In the genomic region with DNA sequence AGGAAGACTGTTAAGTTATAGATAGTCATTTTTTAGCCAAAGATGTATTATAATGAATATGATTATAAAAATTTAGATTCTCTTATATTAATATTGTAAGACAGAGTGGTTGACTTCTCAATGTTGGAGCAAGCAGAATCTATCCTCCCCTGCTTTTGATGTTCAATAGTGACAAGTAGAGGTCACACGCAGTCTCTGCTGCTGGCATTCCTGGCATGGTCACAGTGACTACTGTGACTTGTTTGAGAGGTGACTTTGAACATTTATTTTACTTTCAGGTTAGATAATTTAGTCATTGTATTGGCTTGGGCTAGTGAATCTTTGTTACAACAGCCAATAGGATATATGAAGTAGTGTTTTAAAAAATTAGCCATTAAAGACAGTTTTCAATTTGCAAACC, we compare ENCODE assay signal across 24 cellular contexts. TPM values are rescaled to one million over a fixed set of nuclear protein-coding genes. Genes with fewer than 3 reads are reported as not detected.
DNase-seq lines count a peak whose midpoint lies in the region; ATAC-seq and TF ChIP-seq lines count a peak whose summit lies in the region.
"Had no signal": no experiment of that assay in that cellular context is flagged by ENCODE, and none has a peak within 500 bp of the region (broad histone marks: within the 10 kb centered on the region; RNA-seq: fewer than 3 reads in every experiment).

No MANE protein-coding gene starts in this region.

- H3K9me3 ChIP-seq in IMR-90 (ENCODE audit: control insufficient read depth, insufficient read depth, low read length) = no peaks in the 10 kb centered on the region
- H3K9me3 ChIP-seq in left ventricle myocardium inferior (replicated peaks) = no peaks in the 10 kb centered on the region
- no peaks in the 10 kb centered on the region for H3K9me3 ChIP-seq in right lobe of liver
- peaks cover 0 to 5% (median 0%) of the 10 kb centered on the region in 8 donors for H3K9me3 ChIP-seq in spleen
- H3K9me3 ChIP-seq: BE2C, MG63 had no signal

- H4K8ac ChIP-seq in IMR-90 (ENCODE audit: low read depth in 2 of 2, low read length in 2 of 2) = peak overlapping the region in 1 of 2 experiments; percentile 24; a peak in 1 of 4 replicates

- no peak overlapping the region for H2AK9ac ChIP-seq in IMR-90 (replicated peaks; ENCODE audit: low read depth, low read length, poor library complexity)

- H2AFZ ChIP-seq in IMR-90 (replicated peaks; ENCODE audit: low read length, poor library complexity) = no peak overlapping the region

- CTCF ChIA-PET in IMR-90 (lab: Yijun Ruan, JAX) = no interaction called here

- in situ Hi-C loops in IMR-90 (cut with MboI; ENCODE audit: low sequenced_read_pairs) = no loop called here

- no peak overlapping the region for H3K23ac ChIP-seq in IMR-90 (ENCODE audit: low read depth, low read length)

- no peak for TF ChIP-seq CTCF in IMR-90 (conservative IDR thresholded peaks at IDR 0.05; ENCODE audit: low read depth, low read length)
- TF ChIP-seq CTCF in left ventricle myocardium inferior (IDR thresholded peaks at IDR 0.05; ENCODE audit: borderline replicate concordance) = no peak
- TF ChIP-seq CTCF in right lobe of liver (IDR thresholded peaks at IDR 0.05) = no peak
- TF ChIP-seq CTCF in spleen (IDR thresholded peaks at IDR 0.05 in 8 of 11, conservative IDR thresholded peaks at IDR 0.05 in 3 of 11) = no peak

- H3K4me2 ChIP-seq in IMR-90 (ENCODE audit: low read depth, low read length) = no peak overlapping the region

- H3K18ac ChIP-seq in IMR-90 (ENCODE audit: low read depth, low read length) = no peak overlapping the region

- intact Hi-C loops in IMR-90 (cut with micrococcal nuclease) (no loop called here), left ventricle myocardium inferior (cut with micrococcal nuclease) (no loop called here), right lobe of liver (cut with DNase I) (no loop called here), spleen (cut with DNase I; ENCODE audit: low total_unique reads) (no loop called here)

- no peak overlapping the region for H3K56ac ChIP-seq in IMR-90 (ENCODE audit: extremely low read depth, insufficient read depth, low read length)

- POLR2A ChIA-PET in IMR-90 (lab: Charles Lee; ENCODE audit: unreplicated experiment) = no interaction called here

- WGBS in IMR-90 (ENCODE audit: extremely low coverage in 2 of 2, insufficient read length in 1 of 2), 2 experiments = no CpG with 5 or more reads among the region's 1 CpG
- 36% methylated on average over 1 of the region's 1 CpG for WGBS in right lobe of liver (ENCODE audit: insufficient coverage, low coverage, low lambda C conversion rate, missing lambda C conversion rate)
- 76 to 93% (median 84%) methylated on average over 1 of the region's 1 CpG for WGBS in spleen, 5 donors

- no peak for DNase-seq in IMR-90
- peak; percentile 25 for DNase-seq in left ventricle myocardium inferior
- no peak for DNase-seq in right lobe of liver
- no peak for DNase-seq in spleen
- DNase-seq in retina = no peak
- DNase-seq in DMS114 treated with DMSO at 0.1 percent for 48 hours (lab: John Stamatoyannopoulos, UW; ENCODE audit: unreplicated experiment) = no peak
- no peak for DNase-seq in HUDEP-2 (lab: John Stamatoyannopoulos, UW; ENCODE audit: unreplicated experiment in 76 of 76)
- DNase-seq: 8988T; ACHN; BE2C; CD8-positive, alpha-beta memory T cell; DMS 273 treated with DMSO at 0.1 percent for 48 hours; DMS79 treated with DMSO at 0.1 percent for 48 hours; GF-D8; KG1; MG63; NCI-H2029; NCI-H446 treated with DMSO at 0.1 percent for 48 hours; NCI-H526; NCI-H82; NK-92 treated with Interleukin-12 subunit alpha and Interleukin-12 subunit beta, amount 100 ng/mL, for 24 hours; PC-3 had no signal

- ATAC-seq in IMR-90 (ENCODE audit: low read depth) = no peak
- peak in 3 of 4 donors; percentile 14 to 70 (median 56) for ATAC-seq in right lobe of liver
- no peak for ATAC-seq in HG03565 (IDR thresholded peaks at IDR 0.05; ENCODE audit: unreplicated experiment)
- ATAC-seq: PC-3 had no signal

- no peak overlapping the region for H3K4ac ChIP-seq in IMR-90 (ENCODE audit: low read depth, low read length)

- H2BK15ac ChIP-seq in IMR-90 (ENCODE audit: low read depth, low read length) = no peak overlapping the region

- H3K4me1 ChIP-seq in IMR-90 (ENCODE audit: control insufficient read depth, insufficient read depth, low read length) (peaks cover 8% of the 10 kb centered on the region), left ventricle myocardium inferior (peaks cover 93% of the 10 kb centered on the region), right lobe of liver (no peaks in the 10 kb centered on the region), spleen (peaks cover 0 to 19% (median 0%) of the 10 kb centered on the region in 6 donors)
- H3K4me1 ChIP-seq: BE2C had no signal

- no peak overlapping the region for H3K9ac ChIP-seq in IMR-90 (ENCODE audit: low read depth, low read length)

- H3K36me3 ChIP-seq in IMR-90 (ENCODE audit: control insufficient read depth, insufficient read depth, low read length) (no peaks in the 10 kb centered on the region), left ventricle myocardium inferior (no peaks in the 10 kb centered on the region), right lobe of liver (no peaks in the 10 kb centered on the region), spleen (no peaks in the 10 kb centered on the region)
- H3K36me3 ChIP-seq: BE2C, MG63 had no signal

- H4K20me1 ChIP-seq in IMR-90 (ENCODE audit: insufficient read depth, low read length) = no peaks in the 10 kb centered on the region

- H2BK20ac ChIP-seq in IMR-90 (ENCODE audit: low read depth, low read length) = no peak overlapping the region

- 0 out of 4 replicates have a peak, but pooled peaks cover 0 to 7% of the 10 kb centered on the region in 2 experiments for H3K79me1 ChIP-seq in IMR-90 (ENCODE audit: low read depth in 1 of 2, low read length in 2 of 2)

- H3K27ac ChIP-seq in IMR-90 (ENCODE audit: insufficient read depth, low read length) = no peak overlapping the region
- peak overlapping the region; percentile 85 for H3K27ac ChIP-seq in left ventricle myocardium inferior (replicated peaks)
- no peak overlapping the region for H3K27ac ChIP-seq in right lobe of liver
- H3K27ac ChIP-seq in spleen = peak overlapping the region; percentile 14 to 84 (median 42)

- no peak overlapping the region for H4K91ac ChIP-seq in IMR-90 (ENCODE audit: insufficient read depth, low read depth, low read length)

- H2BK5ac ChIP-seq in IMR-90 (ENCODE audit: low read depth, low read length, poor library complexity, severe bottlenecking) = no peak overlapping the region

- H3K27me3 ChIP-seq in IMR-90 (ENCODE audit: control insufficient read depth, insufficient read depth, low read length) (no peaks in the 10 kb centered on the region), left ventricle myocardium inferior (ENCODE audit: low read depth) (no peaks in the 10 kb centered on the region), right lobe of liver (no peaks in the 10 kb centered on the region), spleen (replicated peaks in 1 of 7) (no peaks in the 10 kb centered on the region)
- H3K27me3 ChIP-seq: BE2C, MG63 had no signal

- no peak for TF ChIP-seq POLR2A in IMR-90 (IDR thresholded peaks at IDR 0.05; ENCODE audit: low read depth, low read length)
- TF ChIP-seq POLR2A in right lobe of liver (IDR thresholded peaks at IDR 0.05) = no peak
- no peak for TF ChIP-seq POLR2A in spleen (IDR thresholded peaks at IDR 0.05)

- no peak overlapping the region for H2BK120ac ChIP-seq in IMR-90 (ENCODE audit: low read depth, low read length)

- H3K4me3 ChIP-seq in IMR-90 (ENCODE audit: insufficient read depth, low read depth, low read length) (no peak overlapping the region), left ventricle myocardium inferior (peak overlapping the region; percentile 56), right lobe of liver (no peak overlapping the region), spleen (peak overlapping the region in 5 of 8 donors; percentile 10 to 53 (median 15))
- H3K4me3 ChIP-seq: MG63 had no signal

- no peak overlapping the region for H4K5ac ChIP-seq in IMR-90 (ENCODE audit: low read depth, low read length)

- peaks cover 7% of the 10 kb centered on the region; the same call in 1 of the 2 replicates for H3K9me1 ChIP-seq in IMR-90 (ENCODE audit: insufficient read depth, low read length)

- peak overlapping the region; percentile 65; the same call in 1 of the 2 replicates for H2AK5ac ChIP-seq in IMR-90 (ENCODE audit: low read depth, low read length)

- no peak for TF ChIP-seq RAD21 in IMR-90 (IDR thresholded peaks at IDR 0.05; ENCODE audit: low read length)

- no TSS peak for BruUV-seq in IMR-90 (replicated peaks; lab: Mats Ljungman, UMichigan)

- H3K14ac ChIP-seq in IMR-90 (replicated peaks; ENCODE audit: low read depth, low read length) = no peak overlapping the region

- dilution Hi-C loops in IMR-90 (cut with HindIII; ENCODE audit: low sequenced_read_pairs, unreplicated experiment) = no loop called here

TF ChIP-seq in IMR-90, 13 proteins besides CTCF, POLR2A, EP300 and RAD21 (continues in another document):
- TF ChIP-seq, protein P1, sequence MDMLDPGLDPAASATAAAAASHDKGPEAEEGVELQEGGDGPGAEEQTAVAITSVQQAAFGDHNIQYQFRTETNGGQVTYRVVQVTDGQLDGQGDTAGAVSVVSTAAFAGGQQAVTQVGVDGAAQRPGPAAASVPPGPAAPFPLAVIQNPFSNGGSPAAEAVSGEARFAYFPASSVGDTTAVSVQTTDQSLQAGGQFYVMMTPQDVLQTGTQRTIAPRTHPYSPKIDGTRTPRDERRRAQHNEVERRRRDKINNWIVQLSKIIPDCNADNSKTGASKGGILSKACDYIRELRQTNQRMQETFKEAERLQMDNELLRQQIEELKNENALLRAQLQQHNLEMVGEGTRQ (IDR thresholded peaks at IDR 0.05; ENCODE audit: low read depth, low read length) = no peak
- no peak for TF ChIP-seq RFX5 (IDR thresholded peaks at IDR 0.05; ENCODE audit: low read depth, low read length)
- no peak for TF ChIP-seq CEBPB (IDR thresholded peaks at IDR 0.05; ENCODE audit: low read depth, low read length)
- no peak for TF ChIP-seq MAFK (IDR thresholded peaks at IDR 0.05; ENCODE audit: low read depth, low read length)

RNA-seq across cellular contexts. Expression of a gene that starts 13.7 kb away (rescaled TPM):
- total RNA-seq in IMR-90 (2012; rRNA removed) = 0.54 and 0.56 TPM in 2 replicates
- 0.19 and 0.52 TPM in 2 replicates for polyA plus RNA-seq in IMR-90 (2012; rRNA removed)
- polyA plus RNA-seq in IMR-90 (2012; cell fraction: cytosol; rRNA removed) = 0.04 and 0.05 TPM in 2 replicates
- 0.03 and 0.47 TPM in 2 replicates for polyA plus RNA-seq in IMR-90 (2012; cell fraction: nucleus; rRNA removed; ENCODE audit: low replicate concordance)
- 1,018 TPM for total RNA-seq in left ventricle myocardium inferior
- 10 to 100 TPM; 14.0 to 73.8 (median 34.7) TPM for total RNA-seq in right lobe of liver
- total RNA-seq in spleen = 1,000 to 10,000 TPM in 1 of 7 donors, 100 to 1,000 TPM in 6; 261 to 1,075 (median 759) TPM
- polyA plus RNA-seq in spleen = 100 to 1,000 TPM in 1 of 3 donors, 10 to 100 TPM in 2; 35.7 to 115 (median 60.3) TPM
- total RNA-seq: HT1080, PC-3 had no signal
- polyA plus RNA-seq: CD8-positive, alpha-beta memory T cell had no signal

Comparison
In these comparisons a context has a peak if more than half of its experiments do, and no peak if none do; other contexts are left out.
1. ATAC-seq: peak in right lobe of liver (3 of 4); none in IMR-90 (single experiment) and HG03565 (single experiment).
2. H3K27ac ChIP-seq: peak in left ventricle myocardium inferior (single experiment) and spleen (8 of 8); none in IMR-90 (single experiment) and right lobe of liver (0 of 3).
3. H3K4me3 ChIP-seq: peak in left ventricle myocardium inferior (single experiment) and spleen (5 of 8); none in IMR-90 (single experiment) and right lobe of liver (0 of 3).